Comparison of ENCODE assay signal across 26 cellular contexts in the genomic region with DNA sequence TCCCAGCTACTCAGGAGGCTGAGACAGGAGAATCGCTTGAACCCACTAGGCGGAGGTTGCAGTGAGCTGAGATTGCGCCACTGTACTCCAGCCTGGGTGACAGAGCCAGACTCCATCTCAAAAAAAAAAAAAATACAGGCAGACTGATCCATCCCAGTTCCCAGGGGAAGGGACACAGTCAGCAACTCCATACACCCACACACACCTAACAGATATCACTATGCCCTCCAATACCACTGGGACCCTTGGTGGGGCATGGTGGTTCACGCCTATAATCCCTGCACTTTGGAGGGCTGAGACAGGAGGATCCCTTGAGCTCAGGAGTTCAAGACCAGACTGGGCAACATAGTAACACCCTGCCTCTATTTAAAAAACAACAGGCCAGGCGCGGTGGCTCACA. TPM values are rescaled to one million over a fixed set of nuclear protein-coding genes. Genes with fewer than 3 reads are reported as not detected.
"Had no signal": no experiment of that assay in that cellular context is flagged by ENCODE, and none has a peak within 500 bp of the region (broad histone marks: within the 10 kb centered on the region; RNA-seq: fewer than 3 reads in every experiment).

No MANE protein-coding gene starts in this region.

- H3K4me3 Mint-ChIP-seq: dendritic cell treated with granulocyte-macrophage colony-stimulating factor and Interleukin-4, amounts not matched to agents 40 ng/mL and 50 ng/mL, for 4 days; effector memory CD8-positive, alpha-beta T cell; endodermal cell; memory B cell had no signal

- H3K36me3 ChIP-seq: colonic mucosa, esophagus squamous epithelium, gastrocnemius medialis, heart right ventricle, left lung, lower lobe of right lung had no signal

- H3K9me3 ChIP-seq: colonic mucosa, esophagus squamous epithelium, gastrocnemius medialis, heart right ventricle, left lung, lower lobe of right lung had no signal

- ATAC-seq: effector memory CD8-positive, alpha-beta T cell; esophagus mucosa; gastrocnemius medialis; heart right ventricle; left cardiac atrium; left lung; left ventricle myocardium superior; lower lobe of right lung had no signal

- H3K4me1 ChIP-seq: colonic mucosa had no signal

- H3K9me3 Mint-ChIP-seq: dendritic cell treated with granulocyte-macrophage colony-stimulating factor and Interleukin-4, amounts not matched to agents 40 ng/mL and 50 ng/mL, for 4 days; effector memory CD8-positive, alpha-beta T cell; endodermal cell; memory B cell had no signal

- H3K4me3 ChIP-seq: colonic mucosa, esophagus squamous epithelium, gastrocnemius medialis, heart right ventricle, left lung, lower lobe of right lung had no signal

- H3K27ac ChIP-seq: colonic mucosa, epithelial cell of prostate, esophagus squamous epithelium, gastrocnemius medialis, heart right ventricle, left lung, lower lobe of right lung had no signal

- DNase-seq: colonic mucosa; cortex of kidney; effector CD8-positive, alpha-beta T cell; effector memory CD8-positive, alpha-beta T cell; endodermal cell; erythroblast; esophagus squamous epithelium; foreskin fibroblast; foreskin melanocyte; gastrocnemius medialis; glutamatergic neuron; head of caudate nucleus; heart right ventricle; hippocampal formation; left cardiac atrium; left lung; left ventricle myocardium superior; lower lobe of right lung; mesendoderm; midbrain had no signal

- H3K27ac Mint-ChIP-seq: dendritic cell treated with granulocyte-macrophage colony-stimulating factor and Interleukin-4, amounts not matched to agents 40 ng/mL and 50 ng/mL, for 4 days; effector memory CD8-positive, alpha-beta T cell; endodermal cell; memory B cell had no signal

RNA-seq across cellular contexts. Expression of a gene that starts 2.6 kb away (rescaled TPM):
- total RNA-seq: colonic mucosa, gastrocnemius medialis, lower leg skin, lower lobe of right lung, mononuclear cell had no signal
